Comparison of ENCODE assay signal across 5 cellular contexts in the genomic region with DNA sequence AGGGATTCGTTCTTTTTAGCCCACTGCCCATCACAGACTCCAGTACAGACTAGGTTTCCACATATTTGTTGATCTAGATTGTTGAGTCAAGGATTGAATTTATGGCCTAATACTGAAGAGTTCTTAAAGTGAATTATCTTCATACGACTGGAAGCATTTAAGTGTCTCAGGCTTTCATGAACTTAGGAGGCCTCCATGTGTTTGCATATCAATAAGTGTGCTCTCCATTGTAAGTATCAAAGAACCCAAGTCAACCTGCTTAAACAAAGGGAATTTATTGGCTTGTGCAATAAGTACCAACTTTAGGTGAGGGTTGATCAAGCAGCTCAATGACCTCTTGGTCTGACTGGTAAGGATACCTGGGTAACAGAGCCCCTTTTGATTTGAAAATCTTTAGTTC.
"Had no signal": no experiment of that assay in that cellular context is flagged by ENCODE, and none has a peak within 500 bp of the region (broad histone marks: within the 10 kb centered on the region; RNA-seq: fewer than 3 reads in every experiment).

No MANE protein-coding gene starts in this region.

- H3K27ac Mint-ChIP-seq: GM23338, H9 had no signal

- H3K9me3 Mint-ChIP-seq: GM23338, H9 had no signal

- ATAC-seq: GM23338, K562 had no signal

- H3K4me3 ChIP-seq: GM23338, K562 had no signal

- DNase-seq: H9, HCEC 1CT, IMR-90 had no signal

- H3K4me3 Mint-ChIP-seq: GM23338, H9 had no signal
